ENCODE assay signal across 16 cellular contexts in genomic region chr16:83968483-83968865, GRCh38. TPM values are rescaled to one million over a fixed set of nuclear protein-coding genes. Genes with fewer than 3 reads are reported as not detected.
A peak's percentile ranks its signal among the peaks of the same experiment; 100 is the strongest.
DNase-seq lines count a peak whose midpoint lies in the region; ATAC-seq, FAIRE-seq and TF ChIP-seq lines count a peak whose summit lies in the region.
"Had no signal": no experiment of that assay in that cellular context is flagged by ENCODE, and none has a peak within 500 bp of the region (broad histone marks: within the 10 kb centered on the region; RNA-seq: fewer than 3 reads in every experiment).

No MANE protein-coding gene starts in this region.

- H3K4me2 ChIP-seq in H1 (ENCODE audit: insufficient read depth in 1 of 2, low read depth in 2 of 2, low read length in 2 of 2) (peak overlapping the region; percentile 76 to 79; a peak in 3 of 4 replicates), neuronal stem cell (ENCODE audit: insufficient read depth, low read length, poor library complexity, severe bottlenecking) (peak overlapping the region; percentile 97)

- no peaks in the 10 kb centered on the region for H3K4me1 Mint-ChIP-seq in Caco-2 (ENCODE audit: low read depth, unreplicated experiment)

- TF ChIP-seq RAD21 in H1 (IDR thresholded peaks at IDR 0.05 in 1 of 2, conservative IDR thresholded peaks at IDR 0.05 in 1 of 2; ENCODE audit: low read depth in 2 of 2, low read length in 2 of 2), result no peak

- no peaks in the 10 kb centered on the region for H3K4me1 ChIP-seq in Caco-2
- peaks cover 0 to 11% (median 8%) of the 10 kb centered on the region in 4 experiments; a peak in 6 of 7 replicates for H3K4me1 ChIP-seq in H1 (replicated peaks in 1 of 4; ENCODE audit: control insufficient read depth in 3 of 4, insufficient read depth in 4 of 4, low read length in 3 of 4)
- peaks cover 8% of the 10 kb centered on the region in 2 donors for H3K4me1 ChIP-seq in neuronal stem cell (ENCODE audit: control insufficient read depth in 2 of 2, insufficient read depth in 1 of 2, low read depth in 1 of 2, low read length in 2 of 2)
- H3K4me1 ChIP-seq: right atrium auricular region had no signal

- no peaks in the 10 kb centered on the region for H3K79me2 ChIP-seq in H1 (ENCODE audit: control insufficient read depth in 1 of 2, insufficient read depth in 2 of 2, low read length in 2 of 2)

- H3K9me3 ChIP-seq in Caco-2 (no peaks in the 10 kb centered on the region), H1 (ENCODE audit: insufficient read depth in 2 of 2, low read depth in 1 of 2, low read length in 1 of 2) (no peaks in the 10 kb centered on the region), neuronal stem cell (replicated peaks in 1 of 2; ENCODE audit: control insufficient read depth in 2 of 2, insufficient read depth in 1 of 2, low read depth in 1 of 2, low read length in 2 of 2) (no peaks in the 10 kb centered on the region)
- H3K9me3 ChIP-seq: right atrium auricular region had no signal

- POLR2A ChIA-PET in Caco-2 (lab: Charles Lee), result no interaction called here
- POLR2A ChIA-PET in HEK293T (lab: Yijun Ruan, JAX), result no interaction called here
- POLR2A ChIA-PET in H1 (lab: Charles Lee; ENCODE audit: partially characterized antibody), result no interaction called here
- POLR2A ChIA-PET in GM10248 (lab: Yijun Ruan, JAX), result no interaction called here

- no peak overlapping the region for H4K91ac ChIP-seq in H1 (replicated peaks; ENCODE audit: insufficient read length, low read length)
- H4K91ac ChIP-seq in neuronal stem cell (ENCODE audit: low read depth, low read length, poor library complexity), result no peak overlapping the region

- no peak overlapping the region for H2AFZ ChIP-seq in H1 (ENCODE audit: low read length)
- peak overlapping the region; percentile 92 for H2AFZ ChIP-seq in neuronal stem cell (ENCODE audit: low read length)

- no peak overlapping the region for H3K14ac ChIP-seq in H1 (ENCODE audit: insufficient read length)
- no peak overlapping the region for H3K14ac ChIP-seq in neuronal stem cell (ENCODE audit: low read length)

- H4K5ac ChIP-seq in H1 (ENCODE audit: insufficient read length, low read depth, low read length), result no peak overlapping the region

- H4K20me1 ChIP-seq in H1 (replicated peaks in 1 of 2; ENCODE audit: control insufficient read depth in 1 of 2, insufficient read depth in 2 of 2, low read length in 2 of 2), result peaks cover 0 to 3% of the 10 kb centered on the region in 2 experiments

- H2BK20ac ChIP-seq in H1 (ENCODE audit: low read length), result no peak overlapping the region

- H2AK5ac ChIP-seq in H1 (ENCODE audit: low read depth, low read length) (no peak overlapping the region), neuronal stem cell (ENCODE audit: low read depth, low read length) (no peak overlapping the region)

- TF ChIP-seq CTCF in Caco-2 (IDR thresholded peaks at IDR 0.05; ENCODE audit: insufficient read depth in 1 of 2, low read depth in 1 of 2, low read length in 1 of 2, severe bottlenecking in 1 of 2, unreplicated experiment in 1 of 2) (no peak), H1 (IDR thresholded peaks at IDR 0.05; ENCODE audit: control extremely low read depth in 1 of 3, insufficient read depth in 1 of 3, low read depth in 1 of 3, low read length in 3 of 3) (no peak), GM10248 (IDR thresholded peaks at IDR 0.05; ENCODE audit: control extremely low read depth, extremely low read depth, low read depth, missing control alignments) (no peak)

- no peaks in the 10 kb centered on the region for H3K79me1 ChIP-seq in H1 (ENCODE audit: low read depth, low read length)
- peaks cover 2% of the 10 kb centered on the region for H3K79me1 ChIP-seq in neuronal stem cell (ENCODE audit: low read depth, low read length)

- 0 out of 2 replicates have a peak overlapping the region, but pooled peaks have one; percentile 15 for H4K8ac ChIP-seq in H1 (ENCODE audit: extremely low read depth, insufficient read depth, low read length)
- no peak overlapping the region for H4K8ac ChIP-seq in neuronal stem cell (ENCODE audit: low read depth, low read length)

- WGBS in H1 (ENCODE audit: extremely low coverage in 1 of 2, insufficient coverage in 1 of 2, insufficient read length in 1 of 2, insufficient replicate concordance in 2 of 2, low coverage in 1 of 2, low lambda C conversion rate in 2 of 2, missing lambda C conversion rate in 1 of 2), 2 experiments, result no CpG with 5 or more reads among the region's 68 CpGs
- no CpG with 5 or more reads among the region's 68 CpGs for WGBS in neuronal stem cell (ENCODE audit: extremely low coverage in 2 of 2, insufficient read length in 2 of 2, insufficient replicate concordance in 1 of 2), 2 donors

- no peak for FAIRE-seq in H1 (lab: Jason Lieb, UNC)
- FAIRE-seq: TTC549 had no signal

- ATAC-seq in HG03378 (IDR thresholded peaks at IDR 0.05; ENCODE audit: unreplicated experiment) (no peak), GM18498 (IDR thresholded peaks at IDR 0.05; ENCODE audit: unreplicated experiment) (no peak)

- H2BK12ac ChIP-seq in H1 (ENCODE audit: low read depth, low read length) (no peak overlapping the region), neuronal stem cell (ENCODE audit: low read length) (no peak overlapping the region)

- intact Hi-C loops in Caco-2 (cut with micrococcal nuclease; ENCODE audit: unreplicated experiment), result loop anchor here (1.0 kb wide), 3 partner anchors 76 to 97 kb away; no protein-coding TSS in a partner anchor

- no peaks in the 10 kb centered on the region for H3K36me3 ChIP-seq in Caco-2 (ENCODE audit: control insufficient read depth, insufficient read depth, low read length)
- no peaks in the 10 kb centered on the region for H3K36me3 ChIP-seq in H1 (ENCODE audit: control insufficient read depth in 2 of 4, insufficient read depth in 4 of 4, low read length in 3 of 4)
- no peaks in the 10 kb centered on the region for H3K36me3 ChIP-seq in neuronal stem cell (replicated peaks in 1 of 2; ENCODE audit: control insufficient read depth in 2 of 2, insufficient read depth in 2 of 2, low read length in 2 of 2)

- BruUV-seq in Caco-2 (replicated peaks; lab: Mats Ljungman, UMichigan), result no TSS peak

- no peaks in the 10 kb centered on the region; the same call in 1 of the 2 replicates for H3K27me3 ChIP-seq in Caco-2 (replicated peaks; ENCODE audit: control insufficient read depth, insufficient read depth, low read length)
- peaks cover 0 to 13% (median 9%) of the 10 kb centered on the region in 4 experiments; a peak in 6 of 7 replicates for H3K27me3 ChIP-seq in H1 (replicated peaks in 1 of 4; ENCODE audit: control insufficient read depth in 3 of 4, extremely low read depth in 1 of 4, insufficient read depth in 3 of 4, low read length in 3 of 4)
- H3K27me3 ChIP-seq in neuronal stem cell (ENCODE audit: control insufficient read depth in 3 of 3, insufficient read depth in 3 of 3, low read depth in 1 of 3, low read length in 3 of 3), result peaks cover 0 to 2% (median 0%) of the 10 kb centered on the region in 3 experiments
- H3K27me3 ChIP-seq: right atrium auricular region had no signal

- H3K23me2 ChIP-seq in H1 (ENCODE audit: low read depth, low read length), result peaks cover 11% of the 10 kb centered on the region; the same call in 1 of the 2 replicates

- DNase-seq in Caco-2 (no peak), HEK293T (ENCODE audit: extremely low spot score) (peak; percentile 56), H1 (ENCODE audit: low read depth in 1 of 2, low spot score in 2 of 2) (no peak), neuronal stem cell (ENCODE audit: low spot score) (no peak), GM10248 (ENCODE audit: extremely low spot score) (no peak)
- DNase-seq: activated naive CD4-positive, alpha-beta T cell treated with Interleukin-2 at 50 U/mL for 16 hours; CD4-positive, alpha-beta memory T cell; NCI-H1436 treated with DMSO at 0.1 percent for 48 hours; NCI-H526 treated with DMSO at 0.1 percent for 48 hours; SHP77 treated with DMSO at 0.1 percent for 48 hours had no signal

- no peak for TF ChIP-seq POLR2A in H1 (IDR thresholded peaks at IDR 0.05; ENCODE audit: control extremely low read depth in 1 of 2, low read depth in 2 of 2, low read length in 2 of 2)

- H3K9ac ChIP-seq in H1 (replicated peaks in 1 of 4; ENCODE audit: extremely low read depth in 1 of 4, low read depth in 3 of 4, low read length in 3 of 4) (no peak overlapping the region), neuronal stem cell (ENCODE audit: low read depth, low read length, poor library complexity) (peak overlapping the region; percentile 67)

- no peak overlapping the region for H3K56ac ChIP-seq in H1 (replicated peaks; ENCODE audit: insufficient read length, low read depth, low read length)

- H3K36me3 Mint-ChIP-seq in Caco-2 (ENCODE audit: insufficient read depth, unreplicated experiment), result no peaks in the 10 kb centered on the region
- H3K36me3 Mint-ChIP-seq: CD4-positive, alpha-beta memory T cell had no signal

- H2BK120ac ChIP-seq in H1 (replicated peaks; ENCODE audit: low read depth, low read length), result no peak overlapping the region
- H2BK120ac ChIP-seq in neuronal stem cell (ENCODE audit: low read depth, low read length), result no peak overlapping the region

- CTCF ChIA-PET in Caco-2 (lab: Charles Lee), result no interaction called here
- CTCF ChIA-PET in HEK293T (lab: Yijun Ruan, JAX), result no interaction called here
- CTCF ChIA-PET in H1 (lab: Charles Lee; ENCODE audit: partially characterized antibody), result interaction anchor here (1.0 kb wide), 1 partner anchor 10 kb away, joined by 3 read pairs; no protein-coding TSS in a partner anchor
- CTCF ChIA-PET in GM10248 (lab: Yijun Ruan, JAX), result interaction anchor here (1.8 kb wide), 1 partner anchor 15 kb away, joined by 5 read pairs; the partner anchor contains the start of gene OSGIN1

- no peaks in the 10 kb centered on the region for H3K9me3 Mint-ChIP-seq in Caco-2 (ENCODE audit: unreplicated experiment)

- H3K27ac Mint-ChIP-seq in Caco-2 (ENCODE audit: unreplicated experiment), result no peak overlapping the region

- H3K23ac ChIP-seq in H1 (ENCODE audit: insufficient read length) (no peak overlapping the region), neuronal stem cell (ENCODE audit: low read depth, low read length, poor library complexity) (peak overlapping the region; percentile 78)

- H3K27me3 Mint-ChIP-seq in Caco-2 (ENCODE audit: insufficient read depth, unreplicated experiment), result peaks cover 4% of the 10 kb centered on the region

- H3K4ac ChIP-seq in H1 (replicated peaks; ENCODE audit: insufficient read length, low read depth, low read length) (no peak overlapping the region), neuronal stem cell (ENCODE audit: low read length) (no peak overlapping the region)

- H3K4me3 ChIP-seq in Caco-2 (ENCODE audit: low read depth, low read length) (peak overlapping the region; percentile 41), H1 (ENCODE audit: extremely low read depth in 1 of 4, insufficient read depth in 2 of 4, low read depth in 3 of 4, low read length in 4 of 4) (peak overlapping the region in 2 of 4 experiments; percentile 52 to 62; a peak in 4 of 8 replicates), neuronal stem cell (ENCODE audit: low read length in 2 of 2) (peak overlapping the region; percentile 53 to 83)

- H2BK15ac ChIP-seq in H1 (ENCODE audit: low read length) (no peak overlapping the region), neuronal stem cell (ENCODE audit: low read length) (peak overlapping the region; percentile 84)

- no peak overlapping the region for H3K27ac ChIP-seq in H1 (ENCODE audit: low read depth, low read length)
- H3K27ac ChIP-seq in neuronal stem cell (replicated peaks; ENCODE audit: low read length), result no peak overlapping the region
- H3K27ac ChIP-seq: epithelial cell of prostate, right atrium auricular region had no signal

- no peak for TF ChIP-seq EP300 in H1 (IDR thresholded peaks at IDR 0.05; ENCODE audit: borderline replicate concordance in 1 of 2, low read depth in 2 of 2, low read length in 2 of 2)

- H3K4me3 Mint-ChIP-seq in Caco-2 (ENCODE audit: unreplicated experiment), result peak overlapping the region; percentile 83

- H2BK5ac ChIP-seq in H1 (ENCODE audit: low read depth, low read length), result no peak overlapping the region
- no peak overlapping the region for H2BK5ac ChIP-seq in neuronal stem cell (ENCODE audit: low read length)

- H3K18ac ChIP-seq in H1 (ENCODE audit: extremely low read depth, low read length) (no peak overlapping the region), neuronal stem cell (ENCODE audit: low read length) (peak overlapping the region; percentile 74)

RNA-seq across cellular contexts. Expression of gene NECAB2, which starts 0.4 kb away (rescaled TPM):
- total RNA-seq in Caco-2 (2022), result 0.68 and 0.79 TPM in 2 replicates
- total RNA-seq in H1 (2021; fragmentation: NEBNext Ultra II Directional; extraction: Animal tissue kit (Norgen Biotek cat#: 25700)), result 2.0 and 3.6 TPM in 2 replicates
- 4.2 and 7.5 TPM in 2 replicates for polyA plus RNA-seq in H1 (2011; rRNA removed)
- polyA plus RNA-seq in H1 (2011; cell fraction: cytosol; rRNA removed), result 5.4 TPM
- 27.9 TPM for polyA plus RNA-seq in H1 (2011; cell fraction: nucleus; rRNA removed)
- 3.8 to 7.5 TPM (median 5.9 TPM) in 4 replicates for polyA plus RNA-seq in H1 (2012, experiment 1 of 2)
- polyA plus RNA-seq in H1 (2012, experiment 2 of 2), result 2.7 TPM
- polyA plus RNA-seq in H1 (2013, experiment 1 of 2), result 3.8 TPM
- 4.0 TPM for polyA plus RNA-seq in H1 (2013, experiment 2 of 2)
- polyA minus RNA-seq in H1 (2011; rRNA and poly(A)+ RNA removed), result 2.3 and 3.2 TPM in 2 replicates
- 2.6 TPM for polyA minus RNA-seq in H1 (2011; cell fraction: cytosol; rRNA and poly(A)+ RNA removed)
- polyA minus RNA-seq in H1 (2011; cell fraction: nucleus; rRNA and poly(A)+ RNA removed), result 4.1 TPM
- polyA plus RNA-seq in neuronal stem cell (2013, experiment 1 of 2), result 23.1 TPM
- 20.8 TPM for polyA plus RNA-seq in neuronal stem cell (2013, experiment 2 of 2)
- total RNA-seq: activated CD8-positive, alpha-beta memory T cell treated with anti-CD3 and anti-CD28 coated beads for 36 hours; CD4-positive, alpha-beta memory T cell had no signal
- polyA plus RNA-seq: CD4-positive, alpha-beta memory T cell had no signal

RNA-seq across cellular contexts. Expression of gene OSGIN1, which starts 15.4 kb away (rescaled TPM):
- 18.6 and 21.8 TPM in 2 replicates for total RNA-seq in Caco-2 (2022)
- total RNA-seq in H1 (2021; fragmentation: NEBNext Ultra II Directional; extraction: Animal tissue kit (Norgen Biotek cat#: 25700)), result 0.48 and 0.58 TPM in 2 replicates
- polyA plus RNA-seq in H1 (2011; rRNA removed), result 0.76 and 1.5 TPM in 2 replicates
- 1.2 TPM for polyA plus RNA-seq in H1 (2011; cell fraction: cytosol; rRNA removed)
- polyA plus RNA-seq in H1 (2011; cell fraction: nucleus; rRNA removed), result 2.4 TPM
- polyA plus RNA-seq in H1 (2012, experiment 1 of 2), result 0.53 to 0.86 TPM (median 0.70 TPM) in 4 replicates
- 0.34 TPM for polyA plus RNA-seq in H1 (2012, experiment 2 of 2)
- 0.34 TPM for polyA plus RNA-seq in H1 (2013, experiment 1 of 2)
- polyA plus RNA-seq in H1 (2013, experiment 2 of 2), result 0.48 TPM
- 0.16 and 0.22 TPM in 2 replicates for polyA minus RNA-seq in H1 (2011; rRNA and poly(A)+ RNA removed)
- 0.59 TPM for polyA minus RNA-seq in H1 (2011; cell fraction: cytosol; rRNA and poly(A)+ RNA removed)
- polyA minus RNA-seq in H1 (2011; cell fraction: nucleus; rRNA and poly(A)+ RNA removed), result 2.5 TPM
- 0.20 TPM for polyA plus RNA-seq in neuronal stem cell (2013, experiment 1 of 2)
- polyA plus RNA-seq in neuronal stem cell (2013, experiment 2 of 2), result 0.25 TPM

Comparison
In these comparisons a context has a peak if more than half of its experiments do, and no peak if none do; other contexts are left out.
1. RNA of gene OSGIN1, which starts 15.4 kb away (total RNA-seq): 18.6 to 21.8 TPM in Caco-2; 0.48 to 0.58 TPM in H1; every median in the first group is over 10 times any median in the second.
2. CTCF ChIA-PET loops: an anchor here in H1 (1.0 kb wide) and GM10248 (1.8 kb wide); none called in Caco-2 and HEK293T.